ENCODE assay signal across 8 cellular contexts in genomic region chr19:48469056-48469881, GRCh38. TPM values are rescaled to one million over a fixed set of nuclear protein-coding genes. Genes with fewer than 3 reads are reported as not detected.
DNase-seq lines count a peak whose midpoint lies in the region; ATAC-seq lines count a peak whose summit lies in the region.

A gene with protein sequence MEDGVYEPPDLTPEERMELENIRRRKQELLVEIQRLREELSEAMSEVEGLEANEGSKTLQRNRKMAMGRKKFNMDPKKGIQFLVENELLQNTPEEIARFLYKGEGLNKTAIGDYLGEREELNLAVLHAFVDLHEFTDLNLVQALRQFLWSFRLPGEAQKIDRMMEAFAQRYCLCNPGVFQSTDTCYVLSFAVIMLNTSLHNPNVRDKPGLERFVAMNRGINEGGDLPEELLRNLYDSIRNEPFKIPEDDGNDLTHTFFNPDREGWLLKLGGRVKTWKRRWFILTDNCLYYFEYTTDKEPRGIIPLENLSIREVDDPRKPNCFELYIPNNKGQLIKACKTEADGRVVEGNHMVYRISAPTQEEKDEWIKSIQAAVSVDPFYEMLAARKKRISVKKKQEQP (plus strand): TSS chr19:48469369. CDS start chr19:48469508, 139 bp downstream.

- H3K4me1 ChIP-seq in HUES48 (ENCODE audit: control insufficient read depth, insufficient read depth, low read length) (no peaks in the 10 kb centered on the region), NT2/D1 (ENCODE audit: insufficient read depth, insufficient read length) (peaks cover 7% of the 10 kb centered on the region), endocrine pancreas (ENCODE audit: control insufficient read depth, insufficient read depth, low read length) (no peaks in the 10 kb centered on the region)

- H3K9ac ChIP-seq in HUES48 (ENCODE audit: low read depth, low read length) (peak within 1 kb of the TSS; percentile 95), NT2/D1 (ENCODE audit: insufficient read length, low read depth) (peak within 1 kb of the TSS; percentile 91), endocrine pancreas (ENCODE audit: control insufficient read depth, insufficient read depth, low read length) (peak within 1 kb of the TSS; percentile 73)

- DNase-seq in COR-L47 (lab: John Stamatoyannopoulos, UW) = peak; percentile 100
- DNase-seq in NT2/D1 (ENCODE audit: low read depth, low spot score) = peak; percentile 98
- DNase-seq in activated CD8-positive, alpha-beta memory T cell treated with anti-CD3 and anti-CD28 coated beads, Interleukin-2, amount 50 U/mL, for 1 hour (ENCODE audit: extremely low read depth) = peak; percentile 99
- DNase-seq in mesenteric fat pad (ENCODE audit: low spot score) = peak; percentile 100
- peak; percentile 99 to 100 for DNase-seq in stimulated activated CD8-positive, alpha-beta memory T cell treated with anti-CD3 and anti-CD28 coated beads, Interleukin-15, amount 100 ng/mL, for 4 hours (ENCODE audit: low read depth in 2 of 2)

- H3K27me3 ChIP-seq in HUES48 (ENCODE audit: control insufficient read depth, insufficient read depth, low read length) (no peaks in the 10 kb centered on the region), NT2/D1 (ENCODE audit: insufficient read depth, insufficient read length) (no peaks in the 10 kb centered on the region), endocrine pancreas (ENCODE audit: control insufficient read depth, insufficient read depth, low read length) (no peaks in the 10 kb centered on the region)

- peak; percentile 90 for ATAC-seq in GM21423 (IDR thresholded peaks at IDR 0.05; ENCODE audit: unreplicated experiment)

- H3K27ac ChIP-seq in HUES48 (ENCODE audit: low read depth, low read length) = peak within 1 kb of the TSS; percentile 100

- peaks cover 41% of the 10 kb centered on the region for H3K36me3 ChIP-seq in HUES48 (ENCODE audit: control insufficient read depth, insufficient read depth, low read length)
- H3K36me3 ChIP-seq in NT2/D1 (ENCODE audit: insufficient read depth, insufficient read length, low read length) = peaks cover 46% of the 10 kb centered on the region
- peaks cover 6% of the 10 kb centered on the region for H3K36me3 ChIP-seq in endocrine pancreas (ENCODE audit: control insufficient read depth, insufficient read depth, low read length)

- no peaks in the 10 kb centered on the region for H3K9me3 ChIP-seq in HUES48 (ENCODE audit: control insufficient read depth, insufficient read depth, low read length)
- no peaks in the 10 kb centered on the region for H3K9me3 ChIP-seq in NT2/D1 (ENCODE audit: insufficient read depth, low read length)
- H3K9me3 ChIP-seq in endocrine pancreas (ENCODE audit: control insufficient read depth, low read length) = no peaks in the 10 kb centered on the region

- H3K4me3 ChIP-seq in HUES48 (ENCODE audit: low read depth, low read length) (peak within 1 kb of the TSS; percentile 95), NT2/D1 (ENCODE audit: insufficient read length, low read depth) (peak within 1 kb of the TSS; percentile 85), endocrine pancreas (ENCODE audit: control insufficient read depth, insufficient read depth, low read length) (peak within 1 kb of the TSS; percentile 70)

RNA-seq across cellular contexts. Expression of the gene that starts here (rescaled TPM):
- total RNA-seq in mesenteric fat pad = 34.9 TPM

Comparison
In these comparisons a context has a peak if more than half of its experiments do, and no peak if none do; other contexts are left out.
1. Peak in every context shown above with its lines: DNase-seq, ATAC-seq, H3K4me3 ChIP-seq and H3K27ac ChIP-seq.